13 cellular contexts compared by ENCODE assay signal in genomic region chr3:71076361-71076997, GRCh38.
DNase-seq lines count a peak whose midpoint lies in the region; ATAC-seq, FAIRE-seq and TF ChIP-seq lines count a peak whose summit lies in the region.
"Had no signal": no experiment of that assay in that cellular context is flagged by ENCODE, and none has a peak within 500 bp of the region (broad histone marks: within the 10 kb centered on the region; RNA-seq: fewer than 3 reads in every experiment).

No MANE protein-coding gene starts in this region.

- 66 to 72% methylated on average over 5 of the region's 5 CpGs for WGBS in esophagus squamous epithelium, 2 donors

- no peak for TF ChIP-seq CTCF in keratinocyte (optimal IDR thresholded peaks at IDR 0.05 in 1 of 3, IDR thresholded peaks at IDR 0.05 in 1 of 3, conservative IDR thresholded peaks at IDR 0.05 in 1 of 3; ENCODE audit: extremely low read depth in 1 of 3, insufficient read depth in 2 of 3, low read length in 3 of 3)
- no peak for TF ChIP-seq CTCF in esophagus squamous epithelium (IDR thresholded peaks at IDR 0.05)

- H3K4me3 ChIP-seq in keratinocyte (ENCODE audit: control insufficient read depth in 2 of 3, extremely low read depth in 1 of 3, insufficient read depth in 2 of 3, low read depth in 1 of 3, low read length in 3 of 3) (no peak overlapping the region), esophagus squamous epithelium (no peak overlapping the region)
- H3K4me3 ChIP-seq: neural progenitor cell, spleen had no signal

- DNase-seq in activated naive CD4-positive, alpha-beta T cell treated with anti-CD3 and anti-CD28 coated beads, Interleukin-2, amount 10 ng/mL, durations not matched to agents 7 days and 5 days: no peak
- no peak for DNase-seq in activated naive CD4-positive, alpha-beta T cell (lab: John Stamatoyannopoulos, UW)
- DNase-seq in amniotic epithelial cell (ENCODE audit: low read depth) (peak; percentile 73), keratinocyte (ENCODE audit: low read depth, low spot score) (no peak), urothelium cell line (ENCODE audit: low spot score) (peak; percentile 29), esophagus squamous epithelium (lab: John Stamatoyannopoulos, UW) (no peak)
- no peak for DNase-seq in activated T-helper 2 cell treated with anti-CD3 and anti-CD28 coated beads, Interferon-gamma antibody, Interleukin-2, Interleukin-4, amounts not matched to agents 10 μg/mL and 5 μg/mL and 100 μg/mL, durations not matched to agents 14 hours and 24 hours and 36 hours (ENCODE audit: low spot score)
- DNase-seq: kidney glomerular epithelial cell, NCI-H446, spleen had no signal

- intact Hi-C loops in activated T-helper 2 cell treated with anti-CD3 and anti-CD28 coated beads, Interferon-gamma antibody, Interleukin-2, Interleukin-4, amounts not matched to agents 10 μg/mL and 5 μg/mL and 100 μg/mL, durations not matched to agents 14 hours and 24 hours and 36 hours (cut with micrococcal nuclease): no loop called here
- intact Hi-C loops in esophagus squamous epithelium (cut with DNase I): loop anchor here (10.0 kb wide), 1 partner anchor 508 kb away; the partner anchor contains the start of gene FOXP1

- H3K4me1 ChIP-seq in keratinocyte (ENCODE audit: control insufficient read depth, extremely low read depth, insufficient read depth, low read length) (no peaks in the 10 kb centered on the region), esophagus squamous epithelium (peaks cover 0 to 70% (median 15%) of the 10 kb centered on the region in 3 donors)

- FAIRE-seq in keratinocyte (lab: Jason Lieb, UNC) (peak; percentile 20), urothelium cell line (lab: Jason Lieb, UNC) (no peak)

- H3K9me3 Mint-ChIP-seq in activated naive CD4-positive, alpha-beta T cell treated with anti-CD3 and anti-CD28 coated beads, Interleukin-2, amount 10 ng/mL, durations not matched to agents 7 days and 5 days: no peaks in the 10 kb centered on the region
- no peaks in the 10 kb centered on the region for H3K9me3 Mint-ChIP-seq in activated T-helper 2 cell treated with anti-CD3 and anti-CD28 coated beads, Interferon-gamma antibody, Interleukin-2, Interleukin-4, amounts not matched to agents 10 μg/mL and 5 μg/mL and 100 μg/mL, durations not matched to agents 14 hours and 24 hours and 36 hours
- H3K9me3 Mint-ChIP-seq: central memory CD8-positive, alpha-beta T cell; neural progenitor cell had no signal

- H3K27me3 ChIP-seq in keratinocyte (ENCODE audit: control insufficient read depth, extremely low read depth, insufficient read depth, low read length): no peaks in the 10 kb centered on the region
- no peaks in the 10 kb centered on the region for H3K27me3 ChIP-seq in esophagus squamous epithelium
- H3K27me3 ChIP-seq: neural progenitor cell, spleen had no signal

- TF ChIP-seq POLR2A in esophagus squamous epithelium (IDR thresholded peaks at IDR 0.05): no peak

- H3K27me3 Mint-ChIP-seq in activated naive CD4-positive, alpha-beta T cell treated with anti-CD3 and anti-CD28 coated beads, Interleukin-2, amount 10 ng/mL, durations not matched to agents 7 days and 5 days: no peaks in the 10 kb centered on the region
- no peaks in the 10 kb centered on the region for H3K27me3 Mint-ChIP-seq in activated T-helper 2 cell treated with anti-CD3 and anti-CD28 coated beads, Interferon-gamma antibody, Interleukin-2, Interleukin-4, amounts not matched to agents 10 μg/mL and 5 μg/mL and 100 μg/mL, durations not matched to agents 14 hours and 24 hours and 36 hours (ENCODE audit: low read depth)
- H3K27me3 Mint-ChIP-seq: central memory CD8-positive, alpha-beta T cell had no signal

- no peaks in the 10 kb centered on the region for H4K20me1 ChIP-seq in keratinocyte (ENCODE audit: control insufficient read depth, extremely low read depth, insufficient read depth, low read length)

- H3K9me1 ChIP-seq in keratinocyte (ENCODE audit: control insufficient read depth, extremely low read depth, insufficient read depth, low read length): no peaks in the 10 kb centered on the region

- CTCF ChIA-PET in activated naive CD4-positive, alpha-beta T cell treated with anti-CD3 and anti-CD28 coated beads, Interleukin-2, amount 10 ng/mL, durations not matched to agents 7 days and 5 days (lab: Charles Lee): interaction anchor here (1.1 to 1.4 kb wide), 2 partner anchors 54 to 66 kb away, joined by 3 to 4 read pairs; no protein-coding TSS in a partner anchor

- no peak for ATAC-seq in HG02610 (IDR thresholded peaks at IDR 0.05; ENCODE audit: unreplicated experiment)

- H3K27ac Mint-ChIP-seq in activated naive CD4-positive, alpha-beta T cell treated with anti-CD3 and anti-CD28 coated beads, Interleukin-2, amount 10 ng/mL, durations not matched to agents 7 days and 5 days: peak overlapping the region; percentile 30
- no peak overlapping the region for H3K27ac Mint-ChIP-seq in activated T-helper 2 cell treated with anti-CD3 and anti-CD28 coated beads, Interferon-gamma antibody, Interleukin-2, Interleukin-4, amounts not matched to agents 10 μg/mL and 5 μg/mL and 100 μg/mL, durations not matched to agents 14 hours and 24 hours and 36 hours
- H3K27ac Mint-ChIP-seq: neural progenitor cell had no signal

- H3K36me3 Mint-ChIP-seq in activated naive CD4-positive, alpha-beta T cell treated with anti-CD3 and anti-CD28 coated beads, Interleukin-2, amount 10 ng/mL, durations not matched to agents 7 days and 5 days: peaks cover 48% of the 10 kb centered on the region
- peaks cover 42% of the 10 kb centered on the region for H3K36me3 Mint-ChIP-seq in activated T-helper 2 cell treated with anti-CD3 and anti-CD28 coated beads, Interferon-gamma antibody, Interleukin-2, Interleukin-4, amounts not matched to agents 10 μg/mL and 5 μg/mL and 100 μg/mL, durations not matched to agents 14 hours and 24 hours and 36 hours (ENCODE audit: low read depth)
- H3K36me3 Mint-ChIP-seq: neural progenitor cell had no signal

- H3K9me3 ChIP-seq in keratinocyte (ENCODE audit: control insufficient read depth, low read depth, low read length): no peaks in the 10 kb centered on the region
- H3K9me3 ChIP-seq in esophagus squamous epithelium: no peaks in the 10 kb centered on the region
- H3K9me3 ChIP-seq: spleen had no signal

- peaks cover 70% of the 10 kb centered on the region for H3K4me1 Mint-ChIP-seq in activated naive CD4-positive, alpha-beta T cell treated with anti-CD3 and anti-CD28 coated beads, Interleukin-2, amount 10 ng/mL, durations not matched to agents 7 days and 5 days
- peaks cover 62% of the 10 kb centered on the region for H3K4me1 Mint-ChIP-seq in activated T-helper 2 cell treated with anti-CD3 and anti-CD28 coated beads, Interferon-gamma antibody, Interleukin-2, Interleukin-4, amounts not matched to agents 10 μg/mL and 5 μg/mL and 100 μg/mL, durations not matched to agents 14 hours and 24 hours and 36 hours (ENCODE audit: low read depth)

- no peaks in the 10 kb centered on the region for H3K36me3 ChIP-seq in keratinocyte (ENCODE audit: control insufficient read depth in 2 of 2, extremely low read depth in 1 of 2, insufficient read depth in 2 of 2, low read length in 2 of 2)
- H3K36me3 ChIP-seq in esophagus squamous epithelium: no peaks in the 10 kb centered on the region
- H3K36me3 ChIP-seq: neural progenitor cell had no signal

- no peak overlapping the region for H3K4me2 ChIP-seq in keratinocyte (ENCODE audit: control insufficient read depth, extremely low read depth, insufficient read depth, low read depth, low read length)
- H3K4me2 ChIP-seq: neural progenitor cell had no signal

- H3K79me2 ChIP-seq in keratinocyte (ENCODE audit: control insufficient read depth, insufficient read depth, low read length): no peaks in the 10 kb centered on the region

- no peak overlapping the region for H3K9ac ChIP-seq in keratinocyte (ENCODE audit: control insufficient read depth, extremely low read depth, insufficient read depth, low read length)
- H3K9ac ChIP-seq: neural progenitor cell had no signal

- dilution Hi-C loops in keratinocyte (cut with MboI; ENCODE audit: extremely low pct_ligation_motif_present, low sequenced_read_pairs): no loop called here

- no peak overlapping the region for H3K27ac ChIP-seq in keratinocyte (ENCODE audit: control insufficient read depth, insufficient read depth, low read length)
- H3K27ac ChIP-seq in esophagus squamous epithelium: peak overlapping the region in 1 of 4 donors; percentile 25
- H3K27ac ChIP-seq: neural progenitor cell had no signal

- H2AFZ ChIP-seq in keratinocyte (ENCODE audit: control insufficient read depth, low read length): no peak overlapping the region
- H2AFZ ChIP-seq: neural progenitor cell had no signal

- no peak overlapping the region for H3K4me3 Mint-ChIP-seq in activated naive CD4-positive, alpha-beta T cell treated with anti-CD3 and anti-CD28 coated beads, Interleukin-2, amount 10 ng/mL, durations not matched to agents 7 days and 5 days
- H3K4me3 Mint-ChIP-seq in activated T-helper 2 cell treated with anti-CD3 and anti-CD28 coated beads, Interferon-gamma antibody, Interleukin-2, Interleukin-4, amounts not matched to agents 10 μg/mL and 5 μg/mL and 100 μg/mL, durations not matched to agents 14 hours and 24 hours and 36 hours (ENCODE audit: low read depth): no peak overlapping the region
- H3K4me3 Mint-ChIP-seq: central memory CD8-positive, alpha-beta T cell; neural progenitor cell had no signal

Comparison
In these comparisons a context has a peak if more than half of its experiments do, and no peak if none do; other contexts are left out.
1. DNase-seq: peak in amniotic epithelial cell (single experiment) and urothelium cell line (single experiment); none in activated naive CD4-positive, alpha-beta T cell treated with anti-CD3 and anti-CD28 coated beads, Interleukin-2, amount 10 ng/mL, durations not matched to agents 7 days and 5 days (single experiment), activated naive CD4-positive, alpha-beta T cell (0 of 4), keratinocyte (single experiment), activated T-helper 2 cell treated with anti-CD3 and anti-CD28 coated beads, Interferon-gamma antibody, Interleukin-2, Interleukin-4, amounts not matched to agents 10 μg/mL and 5 μg/mL and 100 μg/mL, durations not matched to agents 14 hours and 24 hours and 36 hours (single experiment) and esophagus squamous epithelium (single experiment).